ENCODE assay signal across 1 cellular context in genomic region chr11:48324620-48325019, GRCh38. TPM values are rescaled to one million over a fixed set of nuclear protein-coding genes. Genes with fewer than 3 reads are reported as not detected.
"Had no signal": no experiment of that assay in that cellular context is flagged by ENCODE, and none has a peak within 500 bp of the region (broad histone marks: within the 10 kb centered on the region; RNA-seq: fewer than 3 reads in every experiment).

TSS of gene OR4C3 (plus strand) at chr11:48324920. CDS start at chr11:48325022, 102 bp downstream.

RNA-seq across cellular contexts. Expression of gene OR4C3, which starts in this region (rescaled TPM):
- polyA plus RNA-seq: SK-N-SH had no signal
